ENCODE assay signal across 31 cellular contexts in genomic region chr11:79227308-79227707, GRCh38.
"Had no signal": no experiment of that assay in that cellular context is flagged by ENCODE, and none has a peak within 500 bp of the region (broad histone marks: within the 10 kb centered on the region; RNA-seq: fewer than 3 reads in every experiment).

No MANE protein-coding gene starts in this region.

- H3K4me1 ChIP-seq: SJCRH30 had no signal

- H3K27me3 Mint-ChIP-seq: activated naive CD4-positive, alpha-beta T cell treated with anti-CD3 and anti-CD28 coated beads, Interleukin-2, amount 10 ng/mL, durations not matched to agents 7 days and 5 days; activated naive CD8-positive, alpha-beta T cell treated with anti-CD3 and anti-CD28 coated beads, Interleukin-2, amount 50 U/mL, for 24 hours; central memory CD8-positive, alpha-beta T cell had no signal

- H3K27ac Mint-ChIP-seq: activated CD4-positive, alpha-beta memory T cell treated with anti-CD3 and anti-CD28 coated beads for 36 hours; activated naive CD4-positive, alpha-beta T cell treated with anti-CD3 and anti-CD28 coated beads, Interleukin-2, amount 10 ng/mL, durations not matched to agents 7 days and 5 days; activated naive CD8-positive, alpha-beta T cell; activated naive CD8-positive, alpha-beta T cell treated with anti-CD3 and anti-CD28 coated beads, Interleukin-2, amount 50 U/mL, for 24 hours had no signal

- ATAC-seq: activated naive CD8-positive, alpha-beta T cell treated with anti-CD3 and anti-CD28 coated beads, Interleukin-2, amount 50 U/mL, for 24 hours; activated T-cell treated with anti-CD3 and anti-CD28 coated beads, Interleukin-2, amount 50 U/mL, for 4 hours had no signal

- H3K36me3 ChIP-seq: brain microvascular endothelial cell, MG63, SJCRH30 had no signal

- H3K27me3 ChIP-seq: brain microvascular endothelial cell, MG63, SJCRH30 had no signal

- H3K4me3 ChIP-seq: MG63, PC-9, SJCRH30, SK-N-MC had no signal

- H3K4me3 Mint-ChIP-seq: activated CD4-positive, alpha-beta memory T cell treated with anti-CD3 and anti-CD28 coated beads for 36 hours; activated naive CD4-positive, alpha-beta T cell treated with anti-CD3 and anti-CD28 coated beads, Interleukin-2, amount 10 ng/mL, durations not matched to agents 7 days and 5 days; activated naive CD8-positive, alpha-beta T cell; activated naive CD8-positive, alpha-beta T cell treated with anti-CD3 and anti-CD28 coated beads, Interleukin-2, amount 50 U/mL, for 24 hours; activated T-cell treated with anti-CD3 and anti-CD28 coated beads, Interleukin-2, amount 50 U/mL, for 4 hours; central memory CD8-positive, alpha-beta T cell had no signal

- H3K4me1 Mint-ChIP-seq: activated naive CD4-positive, alpha-beta T cell treated with anti-CD3 and anti-CD28 coated beads, Interleukin-2, amount 10 ng/mL, durations not matched to agents 7 days and 5 days; activated naive CD8-positive, alpha-beta T cell treated with anti-CD3 and anti-CD28 coated beads, Interleukin-2, amount 50 U/mL, for 24 hours; central memory CD8-positive, alpha-beta T cell had no signal

- H3K36me3 Mint-ChIP-seq: activated CD4-positive, alpha-beta memory T cell treated with anti-CD3 and anti-CD28 coated beads for 36 hours; activated naive CD4-positive, alpha-beta T cell treated with anti-CD3 and anti-CD28 coated beads, Interleukin-2, amount 10 ng/mL, durations not matched to agents 7 days and 5 days; activated naive CD8-positive, alpha-beta T cell had no signal

- H3K9me3 Mint-ChIP-seq: activated CD4-positive, alpha-beta memory T cell treated with anti-CD3 and anti-CD28 coated beads for 36 hours; activated naive CD4-positive, alpha-beta T cell treated with anti-CD3 and anti-CD28 coated beads, Interleukin-2, amount 10 ng/mL, durations not matched to agents 7 days and 5 days; activated T-cell treated with anti-CD3 and anti-CD28 coated beads, Interleukin-2, amount 50 U/mL, for 4 hours had no signal

- H3K9me3 ChIP-seq: MG63, SJCRH30 had no signal

- DNase-seq: activated CD4-positive, alpha-beta memory T cell treated with anti-CD3 and anti-CD28 coated beads for 36 hours; activated CD4-positive, alpha-beta T cell treated with anti-CD3 and anti-CD28 coated beads for 4 hours; activated CD4-positive, alpha-beta T cell treated with anti-CD3 and anti-CD28 coated beads, Interleukin-2, amount 50 U/mL, for 1 hour; activated CD4-positive, CD25-positive, alpha-beta regulatory T cell treated with anti-CD3 and anti-CD28 coated beads, Interleukin-2, amount 50 U/mL, for 72 hours; activated CD8-positive, alpha-beta memory T cell treated with anti-CD3 and anti-CD28 coated beads, Interleukin-2, amount 50 U/mL, for 4 hours; activated effector memory CD4-positive, alpha-beta T cell treated with Interleukin-2 at 50 U/mL for 16 hours; activated naive CD4-positive, alpha-beta T cell treated with anti-CD3 and anti-CD28 coated beads, Interleukin-2, amount 10 ng/mL, durations not matched to agents 7 days and 5 days; activated naive CD8-positive, alpha-beta T cell treated with anti-CD3 and anti-CD28 coated beads, Interleukin-2, amount 50 U/mL, for 24 hours; activated T-cell treated with anti-CD3 and anti-CD28 coated beads for 4 hours; activated T-cell treated with anti-CD3 and anti-CD28 coated beads, Interleukin-2, amount 50 U/mL, for 4 hours; anterior cingulate cortex; brain microvascular endothelial cell; Kasumi-1; KG1; MG63; NCI-H1048; NCI-H1105 treated with DMSO at 0.1 percent for 48 hours; NCI-H1436; NCI-H1694; NCI-H1930; NCI-H2081 treated with DMSO at 0.1 percent for 48 hours; NCI-H226; NCI-H446 treated with DMSO at 0.1 percent for 48 hours; NCI-H524; PC-9; Right ventricle myocardium superior; SJCRH30; T1000 had no signal
